ENCODE assay signal across 21 cellular contexts in genomic region chr9:36337002-36337401, GRCh38.
DNase-seq lines count a peak whose midpoint lies in the region; ATAC-seq, FAIRE-seq and TF ChIP-seq lines count a peak whose summit lies in the region.
"Had no signal": no experiment of that assay in that cellular context is flagged by ENCODE, and none has a peak within 500 bp of the region (broad histone marks: within the 10 kb centered on the region; RNA-seq: fewer than 3 reads in every experiment).

No MANE protein-coding gene starts in this region.

- no peaks in the 10 kb centered on the region for H3K27me3 ChIP-seq in GM23338 (ENCODE audit: insufficient read depth)
- H3K27me3 ChIP-seq in foreskin keratinocyte = no peaks in the 10 kb centered on the region
- H3K27me3 ChIP-seq in uterus = no peaks in the 10 kb centered on the region
- H3K27me3 ChIP-seq: gastrocnemius medialis, hepatocyte, left lung, transverse colon had no signal

- peak overlapping the region; percentile 54; the same call in 1 of the 2 replicates for H3K27ac Mint-ChIP-seq in GM23338
- H3K27ac Mint-ChIP-seq in activated naive CD8-positive, alpha-beta T cell = peak overlapping the region; percentile 51

- H4K20me1 ChIP-seq in GM23338 (replicated peaks; ENCODE audit: insufficient read depth) = peaks cover 7% of the 10 kb centered on the region

- H3K9me3 ChIP-seq in A549 (no peaks in the 10 kb centered on the region), uterus (no peaks in the 10 kb centered on the region)
- H3K9me3 ChIP-seq: gastrocnemius medialis, left lung, transverse colon had no signal

- no peak for DNase-seq in A549 (ENCODE audit: low read depth in 1 of 2, low spot score in 1 of 2)
- DNase-seq in GM23338 (ENCODE audit: low spot score) = no peak
- DNase-seq in foreskin keratinocyte = peak; percentile 96 to 98
- no peak for DNase-seq in uterus
- no peak for DNase-seq in SIG-M5 (lab: John Stamatoyannopoulos, UW)
- no peak for DNase-seq in posterior vena cava (ENCODE audit: low spot score)
- DNase-seq: activated CD4-positive, alpha-beta T cell treated with anti-CD3 and anti-CD28 coated beads, Interleukin-2, amount 50 U/mL, for 48 hours; activated naive CD4-positive, alpha-beta T cell; Calu3; cortex of kidney; DMS79 treated with DMSO at 0.1 percent for 48 hours; gastrocnemius medialis; GF-D8; left lung; NCI-H2081; NCI-H774; nucleus accumbens; T-helper 1 cell; transverse colon had no signal

- TF ChIP-seq POLR2A in A549 (IDR thresholded peaks at IDR 0.05; ENCODE audit: low read length) = no peak
- no peak for TF ChIP-seq POLR2A in uterus (IDR thresholded peaks at IDR 0.05)

- H3F3A ChIP-seq in GM23338 (replicated peaks; ENCODE audit: low read depth) = no peaks in the 10 kb centered on the region

- CTCF ChIA-PET in A549 (lab: Yijun Ruan, JAX) = interaction anchor here (1.0 to 9.9 kb wide), 6 partner anchors 7 to 90 kb away, joined by 3 to 75 read pairs (median 5); no protein-coding TSS in a partner anchor

- ATAC-seq in A549 (no peak), GM23338 (no peak), foreskin keratinocyte (peak; percentile 97)

- H3K79me2 ChIP-seq in GM23338 (replicated peaks; ENCODE audit: insufficient read depth) = no peaks in the 10 kb centered on the region
- H3K79me2 ChIP-seq: hepatocyte had no signal

- peaks cover 52% of the 10 kb centered on the region for H3K36me3 Mint-ChIP-seq in GM23338 (ENCODE audit: low read depth)
- H3K36me3 Mint-ChIP-seq in activated naive CD8-positive, alpha-beta T cell = peaks cover 7% of the 10 kb centered on the region

- intact Hi-C loops in uterus (cut with DNase I; ENCODE audit: low total_unique reads) = no loop called here
- intact Hi-C loops in posterior vena cava (cut with DNase I) = no loop called here

- peak overlapping the region; percentile 48 to 64; a peak in 5 of 6 replicates for H3K27ac ChIP-seq in A549
- H3K27ac ChIP-seq in GM23338 (ENCODE audit: low read depth) = no peak overlapping the region
- no peak overlapping the region for H3K27ac ChIP-seq in foreskin keratinocyte
- H3K27ac ChIP-seq in uterus = no peak overlapping the region
- H3K27ac ChIP-seq: gastrocnemius medialis, hepatocyte, transverse colon had no signal

- H3K4me2 ChIP-seq in A549 (no peak overlapping the region), GM23338 (no peak overlapping the region)
- H3K4me2 ChIP-seq: hepatocyte had no signal

- POLR2A ChIA-PET in A549 (lab: Yijun Ruan, JAX) = interaction anchor here (1.2 kb wide), 1 partner anchor 146 kb away, joined by 3 read pairs; the partner anchor contains the start of gene CLTA

- no peak for TF ChIP-seq EP300 in A549 (IDR thresholded peaks at IDR 0.05)

- 96% methylated on average over 2 of the region's 2 CpGs for WGBS in A549 (ENCODE audit: missing lambda C conversion rate)

- TF ChIP-seq CTCF in A549 (IDR thresholded peaks at IDR 0.05) = no peak
- TF ChIP-seq CTCF in GM23338 (conservative IDR thresholded peaks at IDR 0.05; ENCODE audit: low read depth in 2 of 2) = no peak
- TF ChIP-seq CTCF in foreskin keratinocyte (conservative IDR thresholded peaks at IDR 0.05) = no peak
- no peak for TF ChIP-seq CTCF in uterus (IDR thresholded peaks at IDR 0.05)

- H2AFZ ChIP-seq in GM23338 = no peak overlapping the region
- H2AFZ ChIP-seq: hepatocyte had no signal

- peaks cover 4% of the 10 kb centered on the region for H3K27me3 Mint-ChIP-seq in GM23338 (ENCODE audit: insufficient read depth, low read depth, poor library complexity)
- no peaks in the 10 kb centered on the region for H3K27me3 Mint-ChIP-seq in activated naive CD8-positive, alpha-beta T cell

- no peak overlapping the region for H3K4me3 ChIP-seq in A549
- H3K4me3 ChIP-seq in GM23338 = no peak overlapping the region
- no peak overlapping the region for H3K4me3 ChIP-seq in uterus
- H3K4me3 ChIP-seq: gastrocnemius medialis, hepatocyte, left lung, transverse colon had no signal

- H3K36me3 ChIP-seq in GM23338 (ENCODE audit: insufficient read depth) (peaks cover 23% of the 10 kb centered on the region), uterus (no peaks in the 10 kb centered on the region)

- no peaks in the 10 kb centered on the region for H3K9me3 Mint-ChIP-seq in GM23338
- H3K9me3 Mint-ChIP-seq in activated naive CD8-positive, alpha-beta T cell (ENCODE audit: low read depth) = no peaks in the 10 kb centered on the region

- no peak for TF ChIP-seq RAD21 in A549 (conservative IDR thresholded peaks at IDR 0.05 in 1 of 2, IDR thresholded peaks at IDR 0.05 in 1 of 2)

- no peaks in the 10 kb centered on the region for H3K9me2 ChIP-seq in GM23338 (ENCODE audit: insufficient read depth)

- peaks cover 10% of the 10 kb centered on the region for H3K4me1 ChIP-seq in A549
- H3K4me1 ChIP-seq in GM23338 (ENCODE audit: insufficient read depth) = no peaks in the 10 kb centered on the region
- peaks cover 16% of the 10 kb centered on the region for H3K4me1 ChIP-seq in foreskin keratinocyte
- no peaks in the 10 kb centered on the region for H3K4me1 ChIP-seq in uterus
- H3K4me1 ChIP-seq: left lung, transverse colon had no signal

- H3K4me3 Mint-ChIP-seq in GM23338 = no peak overlapping the region
- no peak overlapping the region for H3K4me3 Mint-ChIP-seq in activated naive CD8-positive, alpha-beta T cell

- no peak for FAIRE-seq in A549 (lab: Jason Lieb, UNC)

- no peaks in the 10 kb centered on the region for H3K4me1 Mint-ChIP-seq in GM23338
- H3K4me1 Mint-ChIP-seq in activated naive CD8-positive, alpha-beta T cell (ENCODE audit: low read depth) = no peaks in the 10 kb centered on the region

TF ChIP-seq in A549, 52 proteins besides CTCF, POLR2A, EP300 and RAD21:
- TF ChIP-seq TFCP2L1 (CRISPR knock-in tag; IDR thresholded peaks at IDR 0.05) = no peak
- TF ChIP-seq, protein P1, sequence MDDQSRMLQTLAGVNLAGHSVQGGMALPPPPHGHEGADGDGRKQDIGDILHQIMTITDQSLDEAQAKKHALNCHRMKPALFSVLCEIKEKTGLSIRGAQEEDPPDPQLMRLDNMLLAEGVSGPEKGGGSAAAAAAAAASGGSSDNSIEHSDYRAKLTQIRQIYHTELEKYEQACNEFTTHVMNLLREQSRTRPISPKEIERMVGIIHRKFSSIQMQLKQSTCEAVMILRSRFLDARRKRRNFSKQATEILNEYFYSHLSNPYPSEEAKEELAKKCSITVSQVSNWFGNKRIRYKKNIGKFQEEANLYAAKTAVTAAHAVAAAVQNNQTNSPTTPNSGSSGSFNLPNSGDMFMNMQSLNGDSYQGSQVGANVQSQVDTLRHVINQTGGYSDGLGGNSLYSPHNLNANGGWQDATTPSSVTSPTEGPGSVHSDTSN (IDR thresholded peaks at IDR 0.05) = no peak
- no peak for TF ChIP-seq ZNF302 (CRISPR knock-in tag; IDR thresholded peaks at IDR 0.05)
- TF ChIP-seq ESRRA (IDR thresholded peaks at IDR 0.05; ENCODE audit: borderline replicate concordance, low read length) = no peak
- no peak for TF ChIP-seq NR3C1 (IDR thresholded peaks at IDR 0.05)
- no peak for TF ChIP-seq CBX2 (IDR thresholded peaks at IDR 0.05; ENCODE audit: borderline replicate concordance, low read depth)
- TF ChIP-seq RNF2 (IDR thresholded peaks at IDR 0.05; ENCODE audit: borderline replicate concordance, low read depth) = no peak
- TF ChIP-seq ATOH8 (CRISPR knock-in tag; IDR thresholded peaks at IDR 0.05; ENCODE audit: low read depth) = no peak
- TF ChIP-seq PHF8 (IDR thresholded peaks at IDR 0.05; ENCODE audit: borderline replicate concordance, low read depth) = no peak

TF ChIP-seq in GM23338, 12 proteins besides CTCF, POLR2A, EP300 and RAD21:
- TF ChIP-seq ZNF114 (CRISPR knock-in tag; IDR thresholded peaks at IDR 0.05) (no peak), STAT1 (IDR thresholded peaks at IDR 0.05; ENCODE audit: unreplicated experiment) (no peak), JUNB (IDR thresholded peaks at IDR 0.05; ENCODE audit: unreplicated experiment) (no peak), ETS1 (IDR thresholded peaks at IDR 0.05) (no peak), CREB1 (CRISPR knock-in tag; IDR thresholded peaks at IDR 0.05; ENCODE audit: low read depth) (no peak), ZNF331 (CRISPR knock-in tag; IDR thresholded peaks at IDR 0.05; ENCODE audit: low read depth) (no peak)

Comparison
In these comparisons a context has a peak if more than half of its experiments do, and no peak if none do; other contexts are left out.
1. DNase-seq: peak in foreskin keratinocyte (2 of 2); none in A549 (0 of 2), GM23338 (single experiment), uterus (0 of 2), SIG-M5 (single experiment) and posterior vena cava (single experiment).
2. H3K27ac ChIP-seq: peak in A549 (2 of 2); none in GM23338 (single experiment), foreskin keratinocyte (single experiment) and uterus (0 of 2).